ENCODE assay signal across 9 cellular contexts in genomic region chr1:160767417-160768294, GRCh38. TPM values are rescaled to one million over a fixed set of nuclear protein-coding genes. Genes with fewer than 3 reads are reported as not detected.
DNase-seq lines count a peak whose midpoint lies in the region; ATAC-seq lines count a peak whose summit lies in the region.
"Had no signal": no experiment of that assay in that cellular context is flagged by ENCODE, and none has a peak within 500 bp of the region (broad histone marks: within the 10 kb centered on the region; RNA-seq: fewer than 3 reads in every experiment).

No MANE protein-coding gene starts in this region.

- H3K4me1 Mint-ChIP-seq in activated T-cell treated with anti-CD3 and anti-CD28 coated beads, Interleukin-2, amount 50 U/mL, for 4 hours (ENCODE audit: low read depth), result peaks cover 34% of the 10 kb centered on the region

- H3K9me3 Mint-ChIP-seq in activated T-cell treated with anti-CD3 and anti-CD28 coated beads, Interleukin-2, amount 50 U/mL, for 4 hours, result no peaks in the 10 kb centered on the region

- peak; percentile 23 for ATAC-seq in left ventricle myocardium superior
- peak; percentile 72 for ATAC-seq in HG03442 (IDR thresholded peaks at IDR 0.05; ENCODE audit: unreplicated experiment)
- peak; percentile 65 to 81 for ATAC-seq in activated T-cell treated with anti-CD3 and anti-CD28 coated beads, Interleukin-2, amount 50 U/mL, for 4 hours

- intact Hi-C loops in left ventricle myocardium superior (cut with micrococcal nuclease) (no loop called here), cardiac septum (cut with DNase I) (no loop called here)

- H3K9me3 ChIP-seq in HAP-1, result no peaks in the 10 kb centered on the region

- no peaks in the 10 kb centered on the region for H3K4me1 ChIP-seq in HAP-1

- no peak overlapping the region for H3K4me3 ChIP-seq in HAP-1

- H3K36me3 ChIP-seq in HAP-1 (replicated peaks), result no peaks in the 10 kb centered on the region

- peak overlapping the region; percentile 77 for H3K4me3 Mint-ChIP-seq in activated T-cell treated with anti-CD3 and anti-CD28 coated beads, Interleukin-2, amount 50 U/mL, for 4 hours

- H3K27me3 Mint-ChIP-seq in activated T-cell treated with anti-CD3 and anti-CD28 coated beads, Interleukin-2, amount 50 U/mL, for 4 hours (ENCODE audit: low read depth), result no peaks in the 10 kb centered on the region

- H3K27me3 ChIP-seq in HAP-1 (ENCODE audit: low read depth), result no peaks in the 10 kb centered on the region

- in situ Hi-C loops in HAP-1 (cut with MboI; ENCODE audit: low sequenced_read_pairs), result no loop called here

- DNase-seq in left ventricle myocardium superior (no peak), cardiac septum (ENCODE audit: low spot score) (no peak), HAP-1 (ENCODE audit: low spot score in 2 of 2) (no peak), anterior cingulate cortex (lab: John Stamatoyannopoulos, UW) (no peak), UCSD-AML1 (lab: John Stamatoyannopoulos, UW; ENCODE audit: unreplicated experiment) (no peak)
- DNase-seq in activated T-cell treated with anti-CD3 and anti-CD28 coated beads, Interleukin-2, amount 50 U/mL, for 4 hours, result peak; percentile 20
- DNase-seq in stimulated activated CD4-positive, alpha-beta T cell treated with anti-CD3 and anti-CD28 coated beads, Interleukin-1b, Interleukin-23, amount 100 ng/mL, for 48 hours, result peak; percentile 67

- H3K36me3 Mint-ChIP-seq in activated T-cell treated with anti-CD3 and anti-CD28 coated beads, Interleukin-2, amount 50 U/mL, for 4 hours (ENCODE audit: insufficient read depth), result peaks cover 2% of the 10 kb centered on the region

RNA-seq across cellular contexts. Expression of gene LY9, which starts 28.3 kb away (rescaled TPM):
- not detected for total RNA-seq in left ventricle myocardium superior
- 0.16 TPM for total RNA-seq in cardiac septum
- 10 to 100 TPM in 2 of 3 donors, 1 to 10 TPM in 1; 8.9 to 21.4 (median 16.5) TPM for total RNA-seq in activated T-cell treated with anti-CD3 and anti-CD28 coated beads, Interleukin-2, amount 50 U/mL, for 4 hours
- total RNA-seq: pulmonary artery endothelial cell had no signal

RNA-seq across cellular contexts. Expression of gene SLAMF7, which starts 28.6 kb away (rescaled TPM):
- total RNA-seq in left ventricle myocardium superior (0.50 TPM), cardiac septum (1.2 TPM)
- 10 to 100 TPM; 44.1 to 80.5 (median 71.7) TPM for total RNA-seq in activated T-cell treated with anti-CD3 and anti-CD28 coated beads, Interleukin-2, amount 50 U/mL, for 4 hours
- total RNA-seq: pulmonary artery endothelial cell had no signal

RNA-seq across cellular contexts. Expression of gene CD48, which starts 56.0 kb away (rescaled TPM):
- total RNA-seq in left ventricle myocardium superior (2.4 TPM), cardiac septum (1.00 TPM)
- total RNA-seq in activated T-cell treated with anti-CD3 and anti-CD28 coated beads, Interleukin-2, amount 50 U/mL, for 4 hours, result 100 to 1,000 TPM; 313 to 347 (median 336) TPM
- total RNA-seq: pulmonary artery endothelial cell had no signal

Comparison
In these comparisons a context has a peak if more than half of its experiments do, and no peak if none do; other contexts are left out.
1. ATAC-seq: peak in every context shown above with its lines; median percentile 73 in activated T-cell treated with anti-CD3 and anti-CD28 coated beads, Interleukin-2, amount 50 U/mL, for 4 hours; 72 in HG03442; 23 in left ventricle myocardium superior.
2. DNase-seq: peak in activated T-cell treated with anti-CD3 and anti-CD28 coated beads, Interleukin-2, amount 50 U/mL, for 4 hours (single experiment) and stimulated activated CD4-positive, alpha-beta T cell treated with anti-CD3 and anti-CD28 coated beads, Interleukin-1b, Interleukin-23, amount 100 ng/mL, for 48 hours (single experiment); none in left ventricle myocardium superior (single experiment), cardiac septum (single experiment), HAP-1 (0 of 2), anterior cingulate cortex (0 of 58) and UCSD-AML1 (single experiment).
3. RNA of gene SLAMF7, which starts 28.6 kb away (total RNA-seq): 44.1 to 80.5 TPM in activated T-cell treated with anti-CD3 and anti-CD28 coated beads, Interleukin-2, amount 50 U/mL, for 4 hours; 1.2 TPM in cardiac septum (single experiment) and 0.50 TPM in left ventricle myocardium superior (single experiment); every median in the first group is over 10 times any median in the second.
4. RNA of gene CD48, which starts 56.0 kb away (total RNA-seq): 313 to 347 TPM in activated T-cell treated with anti-CD3 and anti-CD28 coated beads, Interleukin-2, amount 50 U/mL, for 4 hours; 2.4 TPM in left ventricle myocardium superior (single experiment) and 1.00 TPM in cardiac septum (single experiment); every median in the first group is over 10 times any median in the second.